2 cellular contexts compared by ENCODE assay signal in genomic region chr2:202335791-202336467, GRCh38.
TF ChIP-seq lines count a peak whose summit lies in the region.

No MANE protein-coding gene starts in this region.

TF ChIP-seq in IMR-90, 13 proteins besides CTCF, POLR2A, EP300 and RAD21:
- TF ChIP-seq SMC3 (IDR thresholded peaks at IDR 0.05; ENCODE audit: low read depth, low read length) (no peak), USF2 (IDR thresholded peaks at IDR 0.05; ENCODE audit: low read depth, low read length) (no peak), MXI1 (IDR thresholded peaks at IDR 0.05; ENCODE audit: borderline replicate concordance, low read depth, low read length) (no peak), NFE2L2 (IDR thresholded peaks at IDR 0.05; ENCODE audit: low read depth, low read length) (no peak), MAZ (IDR thresholded peaks at IDR 0.05; ENCODE audit: borderline replicate concordance, low read depth, low read length) (no peak), CHD1 (IDR thresholded peaks at IDR 0.05; ENCODE audit: low read depth, low read length) (no peak), RFX5 (IDR thresholded peaks at IDR 0.05; ENCODE audit: low read depth, low read length) (no peak), FOS (IDR thresholded peaks at IDR 0.05; ENCODE audit: low read depth, low read length) (no peak), CEBPB (IDR thresholded peaks at IDR 0.05; ENCODE audit: low read depth, low read length) (no peak), RCOR1 (IDR thresholded peaks at IDR 0.05; ENCODE audit: insufficient replicate concordance, low read length) (no peak), MAFK (IDR thresholded peaks at IDR 0.05; ENCODE audit: low read depth, low read length) (no peak), BHLHE40 (IDR thresholded peaks at IDR 0.05; ENCODE audit: low read depth, low read length) (no peak)
- TF ChIP-seq, protein P1, sequence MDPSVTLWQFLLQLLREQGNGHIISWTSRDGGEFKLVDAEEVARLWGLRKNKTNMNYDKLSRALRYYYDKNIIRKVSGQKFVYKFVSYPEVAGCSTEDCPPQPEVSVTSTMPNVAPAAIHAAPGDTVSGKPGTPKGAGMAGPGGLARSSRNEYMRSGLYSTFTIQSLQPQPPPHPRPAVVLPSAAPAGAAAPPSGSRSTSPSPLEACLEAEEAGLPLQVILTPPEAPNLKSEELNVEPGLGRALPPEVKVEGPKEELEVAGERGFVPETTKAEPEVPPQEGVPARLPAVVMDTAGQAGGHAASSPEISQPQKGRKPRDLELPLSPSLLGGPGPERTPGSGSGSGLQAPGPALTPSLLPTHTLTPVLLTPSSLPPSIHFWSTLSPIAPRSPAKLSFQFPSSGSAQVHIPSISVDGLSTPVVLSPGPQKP (IDR thresholded peaks at IDR 0.05; ENCODE audit: borderline replicate concordance, low read depth, low read length): no peak

TF ChIP-seq in endothelial cell of umbilical vein, 7 proteins besides CTCF, POLR2A, EP300 and RAD21:
- TF ChIP-seq JUN (IDR thresholded peaks at IDR 0.05; ENCODE audit: borderline replicate concordance, insufficient read depth, insufficient read length, low read depth) (peak; percentile 91), EZH2 (IDR thresholded peaks at IDR 0.05; ENCODE audit: borderline replicate concordance, low read depth, low read length, severe bottlenecking) (no peak), FOS (IDR thresholded peaks at IDR 0.05; ENCODE audit: borderline replicate concordance, insufficient read depth, low read length) (peak; percentile 86), MYC (IDR thresholded peaks at IDR 0.05; ENCODE audit: low read depth, low read length) (no peak), GATA2 (IDR thresholded peaks at IDR 0.05; ENCODE audit: insufficient read depth, insufficient read length, low read depth, low read length) (peak; percentile 74), POLR2AphosphoS5 (IDR thresholded peaks at IDR 0.05; ENCODE audit: insufficient read depth, low read depth, low read length) (peak; percentile 94), MAX (IDR thresholded peaks at IDR 0.05; ENCODE audit: insufficient read depth, insufficient read length) (no peak)
TF ChIP-seq in endothelial cell of umbilical vein: peak in this region for 4.
